In genomic region chr20:2616634-2617033, GRCh38 we compare ENCODE assay signal across 17 cellular contexts. TPM values are rescaled to one million over a fixed set of nuclear protein-coding genes. Genes with fewer than 3 reads are reported as not detected.
DNase-seq lines count a peak whose midpoint lies in the region; ATAC-seq lines count a peak whose summit lies in the region.
"Had no signal": no experiment of that assay in that cellular context is flagged by ENCODE, and none has a peak within 500 bp of the region (broad histone marks: within the 10 kb centered on the region; RNA-seq: fewer than 3 reads in every experiment).

No MANE protein-coding gene starts in this region.

- H3K4me3 ChIP-seq in SJCRH30, result no peak overlapping the region
- H3K4me3 ChIP-seq: A549, GM12878, GM23248 had no signal

- no peaks in the 10 kb centered on the region for H3K27me3 ChIP-seq in SJCRH30

- H3K9me3 Mint-ChIP-seq in stimulated activated naive CD8-positive, alpha-beta T cell treated with anti-CD3 and anti-CD28 coated beads, Interleukin-15, Interleukin-2, amounts not matched to agents 100 ng/mL and 50 ng/mL, for 24 hours, result no peaks in the 10 kb centered on the region
- no peaks in the 10 kb centered on the region for H3K9me3 Mint-ChIP-seq in stimulated activated naive CD8-positive, alpha-beta T cell treated with anti-CD3 and anti-CD28 coated beads, Interleukin-15, amount 100 ng/mL, for 72 hours
- no peaks in the 10 kb centered on the region for H3K9me3 Mint-ChIP-seq in activated CD4-positive, alpha-beta memory T cell treated with anti-CD3 and anti-CD28 coated beads for 36 hours
- H3K9me3 Mint-ChIP-seq: CD4-positive, alpha-beta T cell had no signal

- no peaks in the 10 kb centered on the region for H3K36me3 ChIP-seq in SJCRH30

- no peaks in the 10 kb centered on the region for H3K36me3 Mint-ChIP-seq in stimulated activated naive CD8-positive, alpha-beta T cell treated with anti-CD3 and anti-CD28 coated beads, Interleukin-15, Interleukin-2, amounts not matched to agents 100 ng/mL and 50 ng/mL, for 24 hours (ENCODE audit: low read depth)
- H3K36me3 Mint-ChIP-seq in activated CD4-positive, alpha-beta memory T cell treated with anti-CD3 and anti-CD28 coated beads for 36 hours, result no peaks in the 10 kb centered on the region

- POLR2A ChIA-PET in activated CD4-positive, alpha-beta memory T cell treated with anti-CD3 and anti-CD28 coated beads for 36 hours (lab: Charles Lee), result no interaction called here

- ATAC-seq in stimulated activated naive CD8-positive, alpha-beta T cell treated with anti-CD3 and anti-CD28 coated beads, Interleukin-15, amount 100 ng/mL, for 72 hours, result no peak
- no peak for ATAC-seq in GM21737 (IDR thresholded peaks at IDR 0.05; ENCODE audit: unreplicated experiment)
- ATAC-seq: A549 had no signal

- CTCF ChIA-PET in activated CD4-positive, alpha-beta memory T cell treated with anti-CD3 and anti-CD28 coated beads for 36 hours (lab: Charles Lee), result no interaction called here

- H3K4me3 Mint-ChIP-seq in stimulated activated naive CD8-positive, alpha-beta T cell treated with anti-CD3 and anti-CD28 coated beads, Interleukin-15, Interleukin-2, amounts not matched to agents 100 ng/mL and 50 ng/mL, for 24 hours, result no peak overlapping the region
- H3K4me3 Mint-ChIP-seq in stimulated activated naive CD8-positive, alpha-beta T cell treated with anti-CD3 and anti-CD28 coated beads, Interleukin-15, amount 100 ng/mL, for 72 hours, result no peak overlapping the region
- H3K4me3 Mint-ChIP-seq in activated CD4-positive, alpha-beta memory T cell treated with anti-CD3 and anti-CD28 coated beads for 36 hours, result no peak overlapping the region
- H3K4me3 Mint-ChIP-seq: CD4-positive, alpha-beta T cell had no signal

- H3K27ac Mint-ChIP-seq in stimulated activated naive CD8-positive, alpha-beta T cell treated with anti-CD3 and anti-CD28 coated beads, Interleukin-15, Interleukin-2, amounts not matched to agents 100 ng/mL and 50 ng/mL, for 24 hours, result peak overlapping the region; percentile 42
- no peak overlapping the region for H3K27ac Mint-ChIP-seq in stimulated activated naive CD8-positive, alpha-beta T cell treated with anti-CD3 and anti-CD28 coated beads, Interleukin-15, amount 100 ng/mL, for 72 hours
- H3K27ac Mint-ChIP-seq in activated CD4-positive, alpha-beta memory T cell treated with anti-CD3 and anti-CD28 coated beads for 36 hours, result no peak overlapping the region
- H3K27ac Mint-ChIP-seq: CD4-positive, alpha-beta T cell had no signal

- H3K4me1 ChIP-seq in SJCRH30, result peaks cover 37% of the 10 kb centered on the region

- H3K9me3 ChIP-seq in SJCRH30 (replicated peaks), result peaks cover 9% of the 10 kb centered on the region; the same call in 1 of the 2 replicates
- H3K9me3 ChIP-seq: Caco-2 had no signal

- peak overlapping the region; percentile 77 for H3K27ac ChIP-seq in SJCRH30
- H3K27ac ChIP-seq: 22Rv1, A549, C4-2B, GM23248, HL-60 had no signal

- peaks cover 37% of the 10 kb centered on the region for H3K27me3 Mint-ChIP-seq in stimulated activated naive CD8-positive, alpha-beta T cell treated with anti-CD3 and anti-CD28 coated beads, Interleukin-15, Interleukin-2, amounts not matched to agents 100 ng/mL and 50 ng/mL, for 24 hours
- H3K27me3 Mint-ChIP-seq in stimulated activated naive CD8-positive, alpha-beta T cell treated with anti-CD3 and anti-CD28 coated beads, Interleukin-15, amount 100 ng/mL, for 72 hours, result peaks cover 35% of the 10 kb centered on the region
- H3K27me3 Mint-ChIP-seq in activated CD4-positive, alpha-beta memory T cell treated with anti-CD3 and anti-CD28 coated beads for 36 hours, result peaks cover 24% of the 10 kb centered on the region

- DNase-seq in stimulated activated naive CD8-positive, alpha-beta T cell treated with anti-CD3 and anti-CD28 coated beads, Interleukin-15, amount 100 ng/mL, for 72 hours, result no peak
- DNase-seq in SJCRH30 (peak; percentile 73 to 83), astrocyte of the hippocampus (ENCODE audit: low read depth, low spot score) (peak; percentile 33), dedifferentiated amniotic fluid mesenchymal stem cell (ENCODE audit: extremely low spot score) (no peak)
- no peak for DNase-seq in activated CD4-positive, alpha-beta memory T cell treated with anti-CD3 and anti-CD28 coated beads for 36 hours
- DNase-seq: AML-193; Caco-2; CD4-positive, alpha-beta T cell; GM23248; HCEC 1CT had no signal

- peaks cover 8% of the 10 kb centered on the region for H3K4me1 Mint-ChIP-seq in stimulated activated naive CD8-positive, alpha-beta T cell treated with anti-CD3 and anti-CD28 coated beads, Interleukin-15, Interleukin-2, amounts not matched to agents 100 ng/mL and 50 ng/mL, for 24 hours (ENCODE audit: low read depth)
- no peaks in the 10 kb centered on the region for H3K4me1 Mint-ChIP-seq in stimulated activated naive CD8-positive, alpha-beta T cell treated with anti-CD3 and anti-CD28 coated beads, Interleukin-15, amount 100 ng/mL, for 72 hours
- H3K4me1 Mint-ChIP-seq in activated CD4-positive, alpha-beta memory T cell treated with anti-CD3 and anti-CD28 coated beads for 36 hours (ENCODE audit: low read depth), result no peaks in the 10 kb centered on the region

- intact Hi-C loops in activated CD4-positive, alpha-beta memory T cell treated with anti-CD3 and anti-CD28 coated beads for 36 hours (cut with micrococcal nuclease), result no loop called here

RNA-seq across cellular contexts. Expression of gene NOP56, which starts 35.8 kb away (rescaled TPM):
- total RNA-seq in SJCRH30 (2014; rRNA removed; shearing (Covaris generic)), result 295 and 334 TPM in 2 replicates
- 100 to 1,000 TPM; 402 to 408 TPM for total RNA-seq in activated CD4-positive, alpha-beta memory T cell treated with anti-CD3 and anti-CD28 coated beads for 36 hours

RNA-seq across cellular contexts. Expression of gene IDH3B, which starts 47.4 kb away (rescaled TPM):
- 119 and 126 TPM in 2 replicates for total RNA-seq in SJCRH30 (2014; rRNA removed; shearing (Covaris generic))
- total RNA-seq in activated CD4-positive, alpha-beta memory T cell treated with anti-CD3 and anti-CD28 coated beads for 36 hours, result 10 to 100 TPM; 95.6 to 99.1 TPM

Comparison
In these comparisons a context has a peak if more than half of its experiments do, and no peak if none do; other contexts are left out.
1. DNase-seq: peak in SJCRH30 (2 of 2) and astrocyte of the hippocampus (single experiment); none in stimulated activated naive CD8-positive, alpha-beta T cell treated with anti-CD3 and anti-CD28 coated beads, Interleukin-15, amount 100 ng/mL, for 72 hours (0 of 2), activated CD4-positive, alpha-beta memory T cell treated with anti-CD3 and anti-CD28 coated beads for 36 hours (single experiment) and dedifferentiated amniotic fluid mesenchymal stem cell (single experiment).